ENCODE assay signal across 17 cellular contexts in the genomic region with DNA sequence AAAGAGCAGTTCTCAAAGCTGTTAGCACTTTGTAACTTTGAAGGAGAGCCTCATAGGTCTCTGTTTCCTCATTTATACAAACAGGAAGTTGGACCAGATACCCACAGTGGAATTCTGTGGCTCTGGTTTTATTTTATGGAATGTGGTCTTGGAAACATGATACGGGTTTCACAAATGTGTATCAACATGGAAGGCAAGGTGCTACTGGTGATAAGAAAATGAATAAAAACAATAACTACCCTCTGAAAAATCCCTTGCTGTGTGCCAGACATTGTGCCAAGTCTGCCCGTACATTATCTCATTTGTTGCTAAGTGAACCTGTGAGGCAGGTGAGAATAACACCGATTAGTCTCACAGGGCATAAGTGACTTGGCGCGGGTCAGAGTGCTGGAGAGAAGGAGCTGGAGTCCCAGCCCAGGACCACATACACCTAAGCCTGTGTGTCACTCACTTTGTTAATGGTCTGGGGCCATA. TPM values are rescaled to one million over a fixed set of nuclear protein-coding genes. Genes with fewer than 3 reads are reported as not detected.
DNase-seq lines count a peak whose midpoint lies in the region; ATAC-seq and TF ChIP-seq lines count a peak whose summit lies in the region.
"Had no signal": no experiment of that assay in that cellular context is flagged by ENCODE, and none has a peak within 500 bp of the region (broad histone marks: within the 10 kb centered on the region; RNA-seq: fewer than 3 reads in every experiment).

No MANE protein-coding gene starts in this region.

- H2BK15ac ChIP-seq in mesenchymal stem cell (ENCODE audit: low read depth, poor library complexity, severe bottlenecking) = peak overlapping the region; percentile 57

- CTCF ChIA-PET in OCI-LY7 (lab: Charles Lee; ENCODE audit: unreplicated experiment) = no interaction called here

- no peak overlapping the region for H3K4ac ChIP-seq in mesenchymal stem cell (ENCODE audit: low read depth in 1 of 2, low read length in 2 of 2)

- H3K36me3 Mint-ChIP-seq in GM23338 (ENCODE audit: low read depth) = peaks cover 19% of the 10 kb centered on the region
- H3K36me3 Mint-ChIP-seq: activated CD4-positive, alpha-beta memory T cell treated with anti-CD3 and anti-CD28 coated beads for 36 hours had no signal

- TF ChIP-seq CTCF in AG10803 (conservative IDR thresholded peaks at IDR 0.05; ENCODE audit: low read length) (no peak), astrocyte of the spinal cord (IDR thresholded peaks at IDR 0.05; ENCODE audit: low read depth, low read length) (no peak), GM23338 (conservative IDR thresholded peaks at IDR 0.05; ENCODE audit: low read depth in 2 of 2) (no peak), OCI-LY7 (conservative IDR thresholded peaks at IDR 0.05; ENCODE audit: low read length) (no peak)

- peaks cover 22% of the 10 kb centered on the region for H3K4me1 Mint-ChIP-seq in GM23338

- no peak for ATAC-seq in GM23338
- ATAC-seq: left ventricle myocardium superior had no signal

- H2BK120ac ChIP-seq in mesenchymal stem cell (ENCODE audit: low read depth, low read length) = peak overlapping the region; percentile 11

- no TSS peak for BruUV-seq in OCI-LY7 (replicated peaks; lab: Mats Ljungman, UMichigan)

- no peak overlapping the region for H2AFZ ChIP-seq in mesenchymal stem cell (ENCODE audit: low read depth, low read length)
- no peak overlapping the region for H2AFZ ChIP-seq in GM23338
- no peak overlapping the region for H2AFZ ChIP-seq in OCI-LY7 (ENCODE audit: low read length)

- in situ Hi-C loops in astrocyte of the spinal cord (cut with HindIII; ENCODE audit: low sequenced_read_pairs) = no loop called here

- no peaks in the 10 kb centered on the region for H3K27me3 ChIP-seq in mesenchymal stem cell (ENCODE audit: control insufficient read depth in 1 of 2, insufficient read depth in 1 of 2, low read length in 2 of 2)
- no peaks in the 10 kb centered on the region for H3K27me3 ChIP-seq in GM23338 (ENCODE audit: insufficient read depth)
- H3K27me3 ChIP-seq: neutrophil, vagina had no signal

- H3K4me1 ChIP-seq in mesenchymal stem cell (ENCODE audit: control insufficient read depth, insufficient read depth, low read depth, low read length) (peaks cover 20% of the 10 kb centered on the region), GM23338 (ENCODE audit: insufficient read depth) (0 out of 2 replicates have a peak, but pooled peaks cover 8% of the 10 kb centered on the region), OCI-LY7 (ENCODE audit: insufficient read depth, low read length, poor library complexity, severe bottlenecking) (no peaks in the 10 kb centered on the region)

- no peaks in the 10 kb centered on the region for H3K9me3 ChIP-seq in mesenchymal stem cell (ENCODE audit: control insufficient read depth, low read length)
- no peaks in the 10 kb centered on the region for H3K9me3 ChIP-seq in OCI-LY7 (ENCODE audit: low read length)
- H3K9me3 ChIP-seq: neutrophil, vagina had no signal

- H3K18ac ChIP-seq in mesenchymal stem cell (ENCODE audit: low read depth in 1 of 2, low read length in 2 of 2) = peak overlapping the region; percentile 67 to 69

- H3K79me1 ChIP-seq in mesenchymal stem cell (replicated peaks; ENCODE audit: low read length, poor library complexity, severe bottlenecking) = peaks cover 37% of the 10 kb centered on the region

- H3K27ac ChIP-seq in mesenchymal stem cell (ENCODE audit: low read length, poor library complexity, severe bottlenecking) = peak overlapping the region; percentile 14
- H3K27ac ChIP-seq in GM23338 (ENCODE audit: low read depth) = no peak overlapping the region
- no peak overlapping the region for H3K27ac ChIP-seq in OCI-LY7 (ENCODE audit: low read depth, low read length, poor library complexity, severe bottlenecking)
- H3K27ac ChIP-seq: neutrophil, vagina had no signal

- H3K23ac ChIP-seq in mesenchymal stem cell (ENCODE audit: low read length in 2 of 2) = peak overlapping the region in 1 of 2 experiments; percentile 14

- H3K9me3 Mint-ChIP-seq in GM23338 = no peaks in the 10 kb centered on the region; the same call in 2 of the 3 replicates
- H3K9me3 Mint-ChIP-seq: activated CD4-positive, alpha-beta memory T cell treated with anti-CD3 and anti-CD28 coated beads for 36 hours; H9 had no signal

- intact Hi-C loops in cardiac septum (cut with DNase I) (no loop called here), OCI-LY7 (cut with micrococcal nuclease; ENCODE audit: unreplicated experiment) (no loop called here)

- H2BK5ac ChIP-seq in mesenchymal stem cell (ENCODE audit: low read depth, low read length, poor library complexity, severe bottlenecking) = no peak overlapping the region

- POLR2A ChIA-PET in OCI-LY7 (lab: Charles Lee) = interaction anchor here (0.6 kb wide), 1 partner anchor 56 kb away, joined by 3 read pairs; no protein-coding TSS in a partner anchor

- H4K91ac ChIP-seq in mesenchymal stem cell (ENCODE audit: low read length) = peak overlapping the region; percentile 77

- H3K4me2 ChIP-seq in mesenchymal stem cell (ENCODE audit: low read length, poor library complexity, severe bottlenecking) (no peak overlapping the region), GM23338 (no peak overlapping the region), OCI-LY7 (ENCODE audit: low read length) (no peak overlapping the region)

- H3F3A ChIP-seq in GM23338 (replicated peaks; ENCODE audit: low read depth) = no peaks in the 10 kb centered on the region

- H3K14ac ChIP-seq in mesenchymal stem cell (ENCODE audit: low read length in 2 of 2) = no peak overlapping the region

- H3K79me2 ChIP-seq in GM23338 (replicated peaks; ENCODE audit: insufficient read depth) (peaks cover 76% of the 10 kb centered on the region), OCI-LY7 (ENCODE audit: insufficient read depth, low read depth, low read length) (no peaks in the 10 kb centered on the region)

- peak; percentile 71 for DNase-seq in AG10803 (ENCODE audit: low read depth)
- peak; percentile 74 for DNase-seq in M059J (ENCODE audit: low read depth)
- peak; percentile 58 for DNase-seq in astrocyte of the spinal cord (ENCODE audit: low read depth, low spot score)
- peak; percentile 70 for DNase-seq in mesenchymal stem cell
- no peak for DNase-seq in GM23338 (ENCODE audit: low spot score)
- DNase-seq in effector CD4-positive, alpha-beta T cell = no peak
- DNase-seq in cardiac septum (ENCODE audit: low spot score) = no peak
- no peak for DNase-seq in OCI-LY7 (ENCODE audit: low spot score)
- DNase-seq: ACHN; activated CD4-positive, alpha-beta memory T cell treated with anti-CD3 and anti-CD28 coated beads for 36 hours; H9; left ventricle myocardium superior; NCI-H1105 treated with DMSO at 0.1 percent for 48 hours; T-helper 1 cell had no signal

- H3K36me3 ChIP-seq in mesenchymal stem cell (ENCODE audit: control insufficient read depth in 1 of 2, insufficient read depth in 2 of 2, low read depth in 1 of 2, low read length in 2 of 2) (peaks cover 15 to 24% of the 10 kb centered on the region in 2 experiments), GM23338 (ENCODE audit: insufficient read depth) (no peaks in the 10 kb centered on the region), OCI-LY7 (ENCODE audit: insufficient read depth, low read length) (no peaks in the 10 kb centered on the region)
- H3K36me3 ChIP-seq: neutrophil, vagina had no signal

- H2AK5ac ChIP-seq in mesenchymal stem cell (ENCODE audit: low read length, severe bottlenecking) = peak overlapping the region; percentile 81

- H3K27me3 Mint-ChIP-seq in GM23338 (ENCODE audit: insufficient read depth, low read depth, poor library complexity) = peaks cover 8% of the 10 kb centered on the region

- H3K9me2 ChIP-seq in GM23338 (ENCODE audit: insufficient read depth) (no peaks in the 10 kb centered on the region), OCI-LY7 (ENCODE audit: insufficient read depth, low read length) (no peaks in the 10 kb centered on the region)

- H3K4me3 ChIP-seq in AG10803 (ENCODE audit: low read length) = no peak overlapping the region
- no peak overlapping the region for H3K4me3 ChIP-seq in astrocyte of the spinal cord (ENCODE audit: low read depth, low read length)
- no peak overlapping the region for H3K4me3 ChIP-seq in mesenchymal stem cell (ENCODE audit: insufficient read depth in 1 of 2, low read depth in 1 of 2, low read length in 2 of 2)
- no peak overlapping the region for H3K4me3 ChIP-seq in GM23338
- H3K4me3 ChIP-seq in OCI-LY7 (ENCODE audit: low read depth, low read length, poor library complexity, severe bottlenecking) = no peak overlapping the region
- H3K4me3 ChIP-seq: vagina had no signal

- H4K8ac ChIP-seq in mesenchymal stem cell (ENCODE audit: low read length) = peak overlapping the region; percentile 8

- peak overlapping the region in 1 of 2 experiments; percentile 61 for H2BK12ac ChIP-seq in mesenchymal stem cell (ENCODE audit: low read length in 2 of 2)

- H4K20me1 ChIP-seq in GM23338 (replicated peaks; ENCODE audit: insufficient read depth) = peaks cover 6% of the 10 kb centered on the region
- no peaks in the 10 kb centered on the region for H4K20me1 ChIP-seq in OCI-LY7 (ENCODE audit: insufficient read depth, low read length)

- WGBS in mesenchymal stem cell = 96% methylated on average over 4 of the region's 5 CpGs

- H3K9ac ChIP-seq in mesenchymal stem cell (ENCODE audit: low read length) = no peak overlapping the region

- no peak overlapping the region for H3K27ac Mint-ChIP-seq in GM23338
- H3K27ac Mint-ChIP-seq: activated CD4-positive, alpha-beta memory T cell treated with anti-CD3 and anti-CD28 coated beads for 36 hours had no signal

- no peak overlapping the region for H3K4me3 Mint-ChIP-seq in GM23338
- H3K4me3 Mint-ChIP-seq: activated CD4-positive, alpha-beta memory T cell treated with anti-CD3 and anti-CD28 coated beads for 36 hours; H9 had no signal

TF ChIP-seq in GM23338, 12 proteins besides CTCF, POLR2A, EP300 and RAD21 (continues in another document):
- TF ChIP-seq, protein P1, sequence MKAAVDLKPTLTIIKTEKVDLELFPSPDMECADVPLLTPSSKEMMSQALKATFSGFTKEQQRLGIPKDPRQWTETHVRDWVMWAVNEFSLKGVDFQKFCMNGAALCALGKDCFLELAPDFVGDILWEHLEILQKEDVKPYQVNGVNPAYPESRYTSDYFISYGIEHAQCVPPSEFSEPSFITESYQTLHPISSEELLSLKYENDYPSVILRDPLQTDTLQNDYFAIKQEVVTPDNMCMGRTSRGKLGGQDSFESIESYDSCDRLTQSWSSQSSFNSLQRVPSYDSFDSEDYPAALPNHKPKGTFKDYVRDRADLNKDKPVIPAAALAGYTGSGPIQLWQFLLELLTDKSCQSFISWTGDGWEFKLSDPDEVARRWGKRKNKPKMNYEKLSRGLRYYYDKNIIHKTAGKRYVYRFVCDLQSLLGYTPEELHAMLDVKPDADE (IDR thresholded peaks at IDR 0.05) = no peak

RNA-seq across cellular contexts. Expression of a gene that starts 45.0 kb away (rescaled TPM):
- total RNA-seq in M059J (2014; rRNA removed; shearing (Covaris generic)) = not detected in 2 replicates
- polyA plus RNA-seq in mesenchymal stem cell (2013, experiment 1 of 2) = not detected
- polyA plus RNA-seq in mesenchymal stem cell (2013, experiment 2 of 2) = not detected
- not detected in 2 replicates for total RNA-seq in GM23338 (2014; rRNA removed; shearing (Covaris generic))
- polyA plus RNA-seq in GM23338 (2016; fragmentation: Nextera tagmentation; extraction: Ambion mirVana) = 0.19 and 0.21 TPM in 2 replicates
- total RNA-seq in cardiac septum = not detected
- total RNA-seq in OCI-LY7 (2014; rRNA removed; shearing (Covaris generic)) = not detected in 2 replicates
- total RNA-seq in OCI-LY7 (2022) = not detected in 2 replicates
- total RNA-seq: activated CD4-positive, alpha-beta memory T cell treated with anti-CD3 and anti-CD28 coated beads for 36 hours; glomerular endothelial cell; H9; left ventricle myocardium superior; vagina had no signal

Comparison
In these comparisons a context has a peak if more than half of its experiments do, and no peak if none do; other contexts are left out.
1. DNase-seq: peak in AG10803 (single experiment), M059J (single experiment), astrocyte of the spinal cord (single experiment) and mesenchymal stem cell (single experiment); none in GM23338 (single experiment), effector CD4-positive, alpha-beta T cell (single experiment), cardiac septum (single experiment) and OCI-LY7 (single experiment).